Comparison of ENCODE assay signal across 13 cellular contexts in the genomic region with DNA sequence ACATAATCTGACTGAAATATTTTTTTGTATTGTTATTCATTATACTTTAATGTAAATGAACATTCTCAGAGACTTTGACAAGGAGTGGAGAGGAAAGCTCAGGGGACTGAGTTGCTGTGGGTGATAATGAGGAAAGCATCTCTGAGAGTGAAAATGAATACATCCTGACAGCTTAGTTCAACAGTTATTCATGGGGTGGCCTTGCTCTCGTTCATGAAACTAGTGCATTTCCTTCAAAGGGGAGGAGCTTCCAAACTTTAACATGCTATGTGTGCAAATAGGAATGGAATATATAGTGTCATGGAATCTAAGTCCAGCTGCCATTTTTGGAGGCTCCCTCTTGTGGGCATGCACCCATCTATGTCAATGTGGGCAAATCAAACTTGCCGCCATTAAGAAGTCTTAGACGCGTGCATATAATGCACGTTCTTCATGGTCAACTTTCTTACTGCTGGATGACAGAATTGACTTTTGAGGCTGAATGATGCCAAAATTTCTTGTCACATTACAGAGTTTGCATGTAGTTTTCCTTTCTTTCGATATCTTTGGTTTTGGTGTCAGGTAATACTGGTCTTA.
DNase-seq lines count a peak whose midpoint lies in the region; TF ChIP-seq lines count a peak whose summit lies in the region.
"Had no signal": no experiment of that assay in that cellular context is flagged by ENCODE, and none has a peak within 500 bp of the region (broad histone marks: within the 10 kb centered on the region; RNA-seq: fewer than 3 reads in every experiment).

No MANE protein-coding gene starts in this region.

- H3K4me3 Mint-ChIP-seq in immature natural killer cell: no peak overlapping the region

- peak overlapping the region in 6 of 11 experiments; percentile 9 to 89 (median 38); a peak in 10 of 22 replicates for H3K4me2 ChIP-seq in BLaER1 treated with 17β-estradiol and CSF1 and Interleukin-3, amounts not matched to agents 10 nM and 100 nM

- peaks cover 13 to 67% (median 22%) of the 10 kb centered on the region in 10 experiments; a peak in 19 of 20 replicates for H3K4me1 ChIP-seq in BLaER1 treated with 17β-estradiol and CSF1 and Interleukin-3, amounts not matched to agents 10 nM and 100 nM

- DNase-seq in GM06990 (ENCODE audit: extremely low read depth, insufficient read length): no peak
- peak; percentile 41 for DNase-seq in OCI-M1 (lab: John Stamatoyannopoulos, UW)
- DNase-seq in cardiac fibroblast (ENCODE audit: low read depth in 2 of 2): no peak
- no peak for DNase-seq in WERI-Rb-1
- no peak for DNase-seq in head of caudate nucleus
- DNase-seq in immature natural killer cell: no peak
- DNase-seq in NCI-H526 (lab: John Stamatoyannopoulos, UW): no peak
- DNase-seq: activated T-cell treated with anti-CD3 and anti-CD28 coated beads for 4 hours; midbrain; stimulated activated CD4-positive, alpha-beta T cell treated with anti-CD3 and anti-CD28 coated beads, Interleukin-2, amount 100 ng/mL, for 24 hours; stomach had no signal

- no peak overlapping the region for H3K27ac Mint-ChIP-seq in immature natural killer cell
- H3K27ac Mint-ChIP-seq: progenitor cell of endocrine pancreas had no signal

- H3K9ac ChIP-seq in BLaER1 treated with 17β-estradiol and CSF1 and Interleukin-3, amounts not matched to agents 10 nM and 100 nM: peak overlapping the region in 3 of 11 experiments; percentile 21 to 63 (median 54); a peak in 4 of 22 replicates

- H3K36me3 ChIP-seq in BLaER1 treated with 17β-estradiol and CSF1 and Interleukin-3, amounts not matched to agents 10 nM and 100 nM: peaks cover 0 to 6% (median 0%) of the 10 kb centered on the region in 11 experiments; a peak in 1 of 22 replicates
- H3K36me3 ChIP-seq in GM06990 (ENCODE audit: control insufficient read depth, insufficient read depth, low read length) (no peaks in the 10 kb centered on the region), WERI-Rb-1 (no peaks in the 10 kb centered on the region)
- H3K36me3 ChIP-seq: stomach had no signal

- no peak overlapping the region for H3K4me3 ChIP-seq in BLaER1 treated with 17β-estradiol and CSF1 and Interleukin-3, amounts not matched to agents 10 nM and 100 nM
- no peak overlapping the region for H3K4me3 ChIP-seq in GM06990 (replicated peaks; ENCODE audit: low read depth, low read length)
- no peak overlapping the region for H3K4me3 ChIP-seq in cardiac fibroblast (replicated peaks in 1 of 2; ENCODE audit: low read depth in 2 of 2, low read length in 2 of 2)
- no peak overlapping the region for H3K4me3 ChIP-seq in WERI-Rb-1 (ENCODE audit: low read depth, low read length)
- H3K4me3 ChIP-seq: stomach had no signal

- H3K27me3 ChIP-seq in BLaER1 treated with 17β-estradiol and CSF1 and Interleukin-3, amounts not matched to agents 10 nM and 100 nM: no peaks in the 10 kb centered on the region
- H3K27me3 ChIP-seq in GM06990 (replicated peaks; ENCODE audit: control insufficient read depth, insufficient read depth, low read length): no peaks in the 10 kb centered on the region
- no peaks in the 10 kb centered on the region for H3K27me3 ChIP-seq in WERI-Rb-1 (ENCODE audit: insufficient read depth, low read depth, severe bottlenecking)
- H3K27me3 ChIP-seq: stomach had no signal

- H3K4me1 Mint-ChIP-seq in immature natural killer cell: no peaks in the 10 kb centered on the region

- H3K27me3 Mint-ChIP-seq in immature natural killer cell (ENCODE audit: low read depth in 3 of 3): peaks cover 0 to 1% (median 0%) of the 10 kb centered on the region in 3 donors
- H3K27me3 Mint-ChIP-seq: progenitor cell of endocrine pancreas had no signal

- TF ChIP-seq CTCF in GM06990 (IDR thresholded peaks at IDR 0.05; ENCODE audit: insufficient read depth, low read length, poor library complexity, severe bottlenecking) (peak; percentile 18), cardiac fibroblast (IDR thresholded peaks at IDR 0.05; ENCODE audit: low read depth, low read length) (peak; percentile 5), WERI-Rb-1 (IDR thresholded peaks at IDR 0.05; ENCODE audit: low read depth, low read length) (no peak)

- peaks cover 0 to 6% (median 0%) of the 10 kb centered on the region in 6 donors for H3K9me3 Mint-ChIP-seq in immature natural killer cell

- H3K9me3 ChIP-seq in BLaER1 treated with 17β-estradiol and CSF1 and Interleukin-3, amounts not matched to agents 10 nM and 100 nM (replicated peaks in 1 of 11): peaks cover 20 to 25% (median 22%) of the 10 kb centered on the region in 11 experiments
- H3K9me3 ChIP-seq in WERI-Rb-1 (ENCODE audit: severe bottlenecking): peaks cover 8% of the 10 kb centered on the region

- no peaks in the 10 kb centered on the region for H3K36me3 Mint-ChIP-seq in immature natural killer cell

- H4K20me1 ChIP-seq in BLaER1 treated with 17β-estradiol and CSF1 and Interleukin-3, amounts not matched to agents 10 nM and 100 nM: no peaks in the 10 kb centered on the region

- H3K27ac ChIP-seq in BLaER1 treated with 17β-estradiol and CSF1 and Interleukin-3, amounts not matched to agents 10 nM and 100 nM: peak overlapping the region in 4 of 11 experiments; percentile 24 to 89 (median 74); a peak in 7 of 22 replicates
- no peak overlapping the region for H3K27ac ChIP-seq in WERI-Rb-1

- intact Hi-C loops in head of caudate nucleus (cut with DNase I): no loop called here
